8 cellular contexts compared by ENCODE assay signal in the genomic region with DNA sequence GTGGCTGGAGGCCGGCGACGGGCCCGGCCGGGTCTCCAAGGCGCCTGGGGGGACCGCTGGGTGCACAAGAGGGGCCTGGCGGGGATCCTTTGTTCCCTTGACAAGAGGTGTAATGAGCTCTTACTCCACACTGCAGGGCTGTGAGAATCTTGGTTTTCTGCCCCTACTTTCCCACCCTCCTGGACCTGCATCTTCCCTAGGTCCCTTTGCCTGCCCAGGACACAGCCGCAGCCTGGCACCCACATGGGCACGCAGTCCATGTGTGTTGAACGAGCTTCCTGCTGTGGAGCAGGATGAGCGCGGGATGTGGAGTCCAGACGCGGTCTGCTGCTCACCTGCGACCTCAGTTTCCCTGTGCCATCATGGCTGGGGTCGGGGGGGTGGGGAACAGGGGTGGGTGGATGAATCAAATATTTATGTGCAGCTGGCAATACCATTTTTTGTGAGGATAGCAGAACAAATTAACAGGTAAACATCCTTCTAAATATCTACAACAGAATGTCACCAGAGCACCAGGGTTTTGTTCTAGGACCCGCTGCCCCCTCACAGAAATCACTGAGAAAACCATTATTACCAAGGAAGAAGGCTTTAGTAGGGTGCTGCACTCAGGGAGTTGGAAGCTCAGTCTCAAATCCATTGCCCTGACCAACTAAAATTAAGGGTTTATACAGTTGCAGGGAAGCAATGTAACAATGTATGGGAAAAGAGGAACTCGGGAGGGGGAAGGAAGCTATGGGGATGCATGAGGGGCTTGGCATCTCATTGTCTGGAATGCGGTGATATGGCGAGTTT. TPM values are rescaled to one million over a fixed set of nuclear protein-coding genes. Genes with fewer than 3 reads are reported as not detected.
DNase-seq lines count a peak whose midpoint lies in the region; ATAC-seq and TF ChIP-seq lines count a peak whose summit lies in the region.
"Had no signal": no experiment of that assay in that cellular context is flagged by ENCODE, and none has a peak within 500 bp of the region (broad histone marks: within the 10 kb centered on the region; RNA-seq: fewer than 3 reads in every experiment).

No MANE protein-coding gene starts in this region.

- H3K27ac Mint-ChIP-seq in MCF 10A (ENCODE audit: low read depth, unreplicated experiment), result no peak overlapping the region

- H3K23ac ChIP-seq in mesenchymal stem cell (ENCODE audit: low read length in 2 of 2), result no peak overlapping the region

- POLR2A ChIA-PET in MCF 10A (lab: Yijun Ruan, JAX), result interaction anchor here (0.6 to 3.8 kb wide), 12 partner anchors 10 to 213 kb away, joined by 3 to 24 read pairs (median 5); partner anchors contain the start of gene ATE1

- H4K8ac ChIP-seq in mesenchymal stem cell (ENCODE audit: low read length), result peak overlapping the region; percentile 5

- no peaks in the 10 kb centered on the region for H3K27me3 ChIP-seq in mesenchymal stem cell (ENCODE audit: control insufficient read depth in 1 of 2, insufficient read depth in 1 of 2, low read length in 2 of 2)

- CTCF ChIA-PET in MCF 10A (lab: Yijun Ruan, JAX), result interaction anchor here (0.6 to 2.3 kb wide), 25 partner anchors 8 to 1476 kb away, joined by 3 to 18 read pairs (median 4); no protein-coding TSS in a partner anchor

- in situ Hi-C loops in ACHN (cut with HindIII; ENCODE audit: low pct_ligation_motif_present, low pct_unique_long_range_greater_than_20kb, low sequenced_read_pairs), result no loop called here

- peak overlapping the region; percentile 77 for H3K4me3 Mint-ChIP-seq in MCF 10A (ENCODE audit: unreplicated experiment)

- peak overlapping the region; percentile 98 for H3K4me2 ChIP-seq in mesenchymal stem cell (ENCODE audit: low read length, poor library complexity, severe bottlenecking)

- H3K4ac ChIP-seq in mesenchymal stem cell (ENCODE audit: low read depth in 1 of 2, low read length in 2 of 2), result no peak overlapping the region

- no peak overlapping the region for H2BK15ac ChIP-seq in mesenchymal stem cell (ENCODE audit: low read depth, poor library complexity, severe bottlenecking)

- H4K91ac ChIP-seq in mesenchymal stem cell (ENCODE audit: low read length), result no peak overlapping the region

- no peak overlapping the region for H3K18ac ChIP-seq in mesenchymal stem cell (ENCODE audit: low read depth in 1 of 2, low read length in 2 of 2)

- peak overlapping the region in 1 of 2 experiments; percentile 10 for H3K14ac ChIP-seq in mesenchymal stem cell (ENCODE audit: low read length in 2 of 2)

- peak overlapping the region; percentile 66 to 91 for H3K4me3 ChIP-seq in mesenchymal stem cell (ENCODE audit: insufficient read depth in 1 of 2, low read depth in 1 of 2, low read length in 2 of 2)

- peaks cover 13% of the 10 kb centered on the region for H3K4me1 Mint-ChIP-seq in MCF 10A (ENCODE audit: insufficient read depth, unreplicated experiment)

- H3K4me1 ChIP-seq in mesenchymal stem cell (ENCODE audit: control insufficient read depth, insufficient read depth, low read depth, low read length), result peaks cover 6% of the 10 kb centered on the region

- H3K36me3 ChIP-seq in mesenchymal stem cell (ENCODE audit: control insufficient read depth in 1 of 2, insufficient read depth in 2 of 2, low read depth in 1 of 2, low read length in 2 of 2), result peaks cover 0 to 11% of the 10 kb centered on the region in 2 experiments

- no peaks in the 10 kb centered on the region for H3K27me3 Mint-ChIP-seq in MCF 10A (ENCODE audit: insufficient read depth, unreplicated experiment)

- H2BK120ac ChIP-seq in mesenchymal stem cell (ENCODE audit: low read depth, low read length), result no peak overlapping the region

- no peaks in the 10 kb centered on the region for H3K9me3 ChIP-seq in mesenchymal stem cell (ENCODE audit: control insufficient read depth, low read length)

- DNase-seq in HuH-7 (ENCODE audit: low spot score), result peak; percentile 86
- no peak for DNase-seq in MCF 10A (ENCODE audit: unreplicated experiment)
- no peak for DNase-seq in mesenchymal stem cell
- no peak for DNase-seq in posterior vena cava (ENCODE audit: low spot score)
- DNase-seq in ACHN, result no peak

- WGBS in mesenchymal stem cell, result 45% methylated on average over 13 of the region's 21 CpGs

- H3K27ac ChIP-seq in mesenchymal stem cell (ENCODE audit: low read length, poor library complexity, severe bottlenecking), result no peak overlapping the region

- ATAC-seq in GM18502 (IDR thresholded peaks at IDR 0.05; ENCODE audit: poor library complexity, unreplicated experiment) (peak; percentile 26), GM21447 (IDR thresholded peaks at IDR 0.05; ENCODE audit: unreplicated experiment) (no peak)

- peak overlapping the region; percentile 49 for H2AFZ ChIP-seq in mesenchymal stem cell (ENCODE audit: low read depth, low read length)

- BruUV-seq in MCF 10A (replicated peaks; lab: Mats Ljungman, UMichigan), result no TSS peak

- peaks cover 19% of the 10 kb centered on the region for H3K36me3 Mint-ChIP-seq in MCF 10A (ENCODE audit: insufficient read depth, unreplicated experiment)

- H2BK12ac ChIP-seq in mesenchymal stem cell (ENCODE audit: low read length in 2 of 2), result no peak overlapping the region

- TF ChIP-seq CTCF in MCF 10A (IDR thresholded peaks at IDR 0.05; ENCODE audit: unreplicated experiment), result no peak

- intact Hi-C loops in MCF 10A (cut with micrococcal nuclease) (loop anchor here (1.0 to 2.0 kb wide), 2 partner anchors 49 to 76 kb away; no protein-coding TSS in a partner anchor), posterior vena cava (cut with DNase I) (loop anchor here in 1 of 2 donors (5.0 kb wide), 1 partner anchor 48 kb away; the partner anchor contains the start of gene ATE1)

- H3K9me3 Mint-ChIP-seq in MCF 10A (ENCODE audit: unreplicated experiment), result no peaks in the 10 kb centered on the region

- H3K79me1 ChIP-seq in mesenchymal stem cell (replicated peaks; ENCODE audit: low read length, poor library complexity, severe bottlenecking), result peaks cover 11% of the 10 kb centered on the region

- no peak overlapping the region for H2AK5ac ChIP-seq in mesenchymal stem cell (ENCODE audit: low read length, severe bottlenecking)

- H2BK5ac ChIP-seq in mesenchymal stem cell (ENCODE audit: low read depth, low read length, poor library complexity, severe bottlenecking), result no peak overlapping the region

- H3K9ac ChIP-seq in mesenchymal stem cell (ENCODE audit: low read length), result peak overlapping the region; percentile 93

RNA-seq across cellular contexts. Expression of gene NSMCE4A, which starts 0.5 kb away (rescaled TPM):
- total RNA-seq in MCF 10A (2022) (24.5 and 30.2 TPM in 2 replicates), posterior vena cava (10 to 100 TPM; 41.2 to 48.0 TPM)
- 20.6 TPM for polyA plus RNA-seq in mesenchymal stem cell (2013, experiment 1 of 2)
- 20.8 TPM for polyA plus RNA-seq in mesenchymal stem cell (2013, experiment 2 of 2)

RNA-seq across cellular contexts. Expression of gene TACC2, which starts 13.5 kb away (rescaled TPM):
- total RNA-seq in MCF 10A (2022) (66.8 and 89.0 TPM in 2 replicates), posterior vena cava (10 to 100 TPM; 54.6 to 75.8 TPM)
- polyA plus RNA-seq in mesenchymal stem cell (2013, experiment 1 of 2), result 32.5 TPM
- 32.0 TPM for polyA plus RNA-seq in mesenchymal stem cell (2013, experiment 2 of 2)
- total RNA-seq: activated CD8-positive, alpha-beta memory T cell treated with anti-CD3 and anti-CD28 coated beads for 36 hours had no signal

RNA-seq across cellular contexts. Expression of gene ATE1, which starts 47.7 kb away (rescaled TPM):
- total RNA-seq in MCF 10A (2022) (33.1 and 40.4 TPM in 2 replicates), posterior vena cava (10 to 100 TPM; 25.6 to 32.4 TPM)
- polyA plus RNA-seq in mesenchymal stem cell (2013, experiment 1 of 2), result 10.7 TPM
- polyA plus RNA-seq in mesenchymal stem cell (2013, experiment 2 of 2), result 11.5 TPM
